ENCODE assay signal across 25 cellular contexts in the genomic region with DNA sequence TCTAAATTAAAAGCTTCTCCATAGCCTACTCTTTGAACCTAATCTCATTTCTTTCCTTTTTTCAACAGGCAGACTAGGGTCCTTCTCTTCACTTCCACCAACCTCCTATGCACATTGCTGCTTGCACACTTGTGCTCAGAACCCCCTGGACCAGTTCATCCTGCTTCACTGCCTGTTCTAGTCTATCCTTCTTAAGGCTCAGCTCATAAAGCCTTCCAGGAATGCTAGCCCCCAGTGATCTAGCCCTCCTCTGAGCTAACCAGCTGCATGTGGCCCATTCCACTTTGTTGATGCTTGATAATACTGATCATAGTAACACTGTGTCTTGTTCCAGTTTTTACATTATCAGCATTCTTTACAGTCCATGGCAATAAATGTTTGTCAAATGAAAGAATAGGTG. TPM values are rescaled to one million over a fixed set of nuclear protein-coding genes. Genes with fewer than 3 reads are reported as not detected.
DNase-seq lines count a peak whose midpoint lies in the region; ATAC-seq and TF ChIP-seq lines count a peak whose summit lies in the region.
"Had no signal": no experiment of that assay in that cellular context is flagged by ENCODE, and none has a peak within 500 bp of the region (broad histone marks: within the 10 kb centered on the region; RNA-seq: fewer than 3 reads in every experiment).

No MANE protein-coding gene starts in this region.

- no peaks in the 10 kb centered on the region for H3F3A ChIP-seq in GM23338 (replicated peaks; ENCODE audit: low read depth)
- H3F3A ChIP-seq in PC-9 (ENCODE audit: insufficient read depth, low read depth): peaks cover 32% of the 10 kb centered on the region

- H3K4me2 ChIP-seq in GM23338 (0 out of 2 replicates have a peak overlapping the region, but pooled peaks have one; percentile 8), PC-9 (peak overlapping the region; percentile 76)
- H3K4me2 ChIP-seq: BLaER1 treated with 17β-estradiol and CSF1 and Interleukin-3, amounts not matched to agents 10 nM and 100 nM; KMS-11 had no signal

- ATAC-seq in GM23338 (peak; percentile 57), HG03025 (IDR thresholded peaks at IDR 0.05; ENCODE audit: low FRiP score, unreplicated experiment) (no peak)
- ATAC-seq: PC-3, Right ventricle myocardium inferior had no signal

- H3K36me3 ChIP-seq in GM23338 (ENCODE audit: insufficient read depth): no peaks in the 10 kb centered on the region
- H3K36me3 ChIP-seq in PC-9 (ENCODE audit: low read depth): no peaks in the 10 kb centered on the region
- H3K36me3 ChIP-seq in prostate gland: no peaks in the 10 kb centered on the region
- H3K36me3 ChIP-seq: BLaER1 treated with 17β-estradiol and CSF1 and Interleukin-3, amounts not matched to agents 10 nM and 100 nM; SJSA1 had no signal

- no peak for TF ChIP-seq POLR2A in prostate gland (IDR thresholded peaks at IDR 0.05)

- H3K4me1 ChIP-seq in GM23338 (ENCODE audit: insufficient read depth) (peaks cover 36% of the 10 kb centered on the region), PC-9 (replicated peaks; ENCODE audit: insufficient read depth) (peaks cover 47% of the 10 kb centered on the region), prostate gland (replicated peaks) (peaks cover 7% of the 10 kb centered on the region)
- H3K4me1 ChIP-seq: BLaER1 treated with 17β-estradiol and CSF1 and Interleukin-3, amounts not matched to agents 10 nM and 100 nM; SJSA1 had no signal

- no peak overlapping the region for H3K4me3 Mint-ChIP-seq in GM23338
- H3K4me3 Mint-ChIP-seq in activated CD4-positive, alpha-beta T cell treated with anti-CD3 and anti-CD28 coated beads, Interleukin-2, amount 10 ng/mL, durations not matched to agents 24 days and 14 days: no peak overlapping the region
- H3K4me3 Mint-ChIP-seq: CD4-positive, alpha-beta T cell had no signal

- H3K9me2 ChIP-seq in GM23338 (ENCODE audit: insufficient read depth) (no peaks in the 10 kb centered on the region), PC-9 (ENCODE audit: insufficient read depth) (no peaks in the 10 kb centered on the region)

- POLR2A ChIA-PET in PC-9 (lab: Charles Lee; ENCODE audit: unreplicated experiment): no interaction called here

- BruUV-seq in PC-9 (replicated peaks; lab: Mats Ljungman, UMichigan): no TSS peak

- no peaks in the 10 kb centered on the region for H3K36me3 Mint-ChIP-seq in GM23338 (ENCODE audit: low read depth)
- no peaks in the 10 kb centered on the region for H3K36me3 Mint-ChIP-seq in activated CD4-positive, alpha-beta T cell treated with anti-CD3 and anti-CD28 coated beads, Interleukin-2, amount 10 ng/mL, durations not matched to agents 24 days and 14 days (ENCODE audit: low read depth)

- no peaks in the 10 kb centered on the region for H4K20me1 ChIP-seq in GM23338 (replicated peaks; ENCODE audit: insufficient read depth)
- H4K20me1 ChIP-seq in PC-9 (ENCODE audit: insufficient read depth): peaks cover 4% of the 10 kb centered on the region; the same call in 1 of the 2 replicates
- H4K20me1 ChIP-seq: BLaER1 treated with 17β-estradiol and CSF1 and Interleukin-3, amounts not matched to agents 10 nM and 100 nM had no signal

- peak overlapping the region; percentile 38 for H3K27ac Mint-ChIP-seq in GM23338
- no peak overlapping the region for H3K27ac Mint-ChIP-seq in activated CD4-positive, alpha-beta T cell treated with anti-CD3 and anti-CD28 coated beads, Interleukin-2, amount 10 ng/mL, durations not matched to agents 24 days and 14 days
- H3K27ac Mint-ChIP-seq: CD4-positive, alpha-beta T cell had no signal

- H2AFZ ChIP-seq in GM23338 (no peak overlapping the region), PC-9 (no peak overlapping the region)
- H2AFZ ChIP-seq: GM23248 had no signal

- H3K4me1 Mint-ChIP-seq in GM23338: peaks cover 54% of the 10 kb centered on the region
- no peaks in the 10 kb centered on the region for H3K4me1 Mint-ChIP-seq in activated CD4-positive, alpha-beta T cell treated with anti-CD3 and anti-CD28 coated beads, Interleukin-2, amount 10 ng/mL, durations not matched to agents 24 days and 14 days

- H3K9me3 ChIP-seq in PC-9 (ENCODE audit: insufficient read depth, low read depth) (no peaks in the 10 kb centered on the region), prostate gland (no peaks in the 10 kb centered on the region)
- H3K9me3 ChIP-seq: SJSA1 had no signal

- H3K79me2 ChIP-seq in GM23338 (replicated peaks; ENCODE audit: insufficient read depth) (no peaks in the 10 kb centered on the region), PC-9 (ENCODE audit: low read depth) (no peaks in the 10 kb centered on the region)

- no peak overlapping the region for H3K4me3 ChIP-seq in GM23338
- H3K4me3 ChIP-seq in PC-9: no peak overlapping the region
- H3K4me3 ChIP-seq in prostate gland: no peak overlapping the region
- H3K4me3 ChIP-seq: BLaER1 treated with 17β-estradiol and CSF1 and Interleukin-3, amounts not matched to agents 10 nM and 100 nM; GM23248; SJSA1 had no signal

- H3K27me3 ChIP-seq in GM23338 (ENCODE audit: insufficient read depth): no peaks in the 10 kb centered on the region
- no peaks in the 10 kb centered on the region for H3K27me3 ChIP-seq in PC-9 (ENCODE audit: insufficient read depth, low read depth)
- no peaks in the 10 kb centered on the region for H3K27me3 ChIP-seq in prostate gland (replicated peaks; ENCODE audit: insufficient read depth)
- H3K27me3 ChIP-seq: BLaER1 treated with 17β-estradiol and CSF1 and Interleukin-3, amounts not matched to agents 10 nM and 100 nM had no signal

- peak overlapping the region; percentile 0; the same call in 1 of the 2 replicates for H3K27ac ChIP-seq in GM23338 (ENCODE audit: low read depth)
- H3K27ac ChIP-seq in PC-9: no peak overlapping the region
- H3K27ac ChIP-seq in prostate gland: no peak overlapping the region
- H3K27ac ChIP-seq: BLaER1 treated with 17β-estradiol and CSF1 and Interleukin-3, amounts not matched to agents 10 nM and 100 nM; GM23248; KMS-11; SJSA1 had no signal

- no peak for DNase-seq in GM23338 (ENCODE audit: low spot score)
- peak in 1 of 2 experiments; percentile 55 for DNase-seq in PC-9
- peak; percentile 65 for DNase-seq in islet precursor cell
- DNase-seq in prostate gland (ENCODE audit: low spot score): peak; percentile 11
- no peak for DNase-seq in NCI-H524 treated with DMSO at 0.1 percent for 48 hours (lab: John Stamatoyannopoulos, UW)
- no peak for DNase-seq in HuH-7.5 (ENCODE audit: low spot score)
- DNase-seq in activated CD4-positive, alpha-beta T cell treated with anti-CD3 and anti-CD28 coated beads, Interleukin-2, amount 10 ng/mL, durations not matched to agents 24 days and 14 days: no peak
- DNase-seq: AML-193; CD4-positive, alpha-beta T cell; GM23248; HCEC 1CT; IMR-90; MM.1S; NCI-H1694 treated with DMSO at 0.1 percent for 48 hours; NCI-H2171 treated with DMSO at 0.1 percent for 48 hours; NCI-H345; NCI-H510A treated with DMSO at 0.1 percent for 48 hours; NCI-H748 treated with DMSO at 0.1 percent for 48 hours; PC-3; T-helper 1 cell had no signal

- intact Hi-C loops in PC-9 (cut with micrococcal nuclease; ENCODE audit: unreplicated experiment) (loop anchor here (5.0 kb wide), 1 partner anchor 42 kb away; the partner anchor contains the start of gene ZNF697), prostate gland (cut with DNase I) (no loop called here)
- intact Hi-C loops in activated CD4-positive, alpha-beta T cell treated with anti-CD3 and anti-CD28 coated beads, Interleukin-2, amount 10 ng/mL, durations not matched to agents 24 days and 14 days (cut with micrococcal nuclease): no loop called here

- CTCF ChIA-PET in PC-9 (lab: Charles Lee): interaction anchor here (0.6 to 1.2 kb wide), 2 partner anchors 14 to 103 kb away, joined by 3 read pairs; no protein-coding TSS in a partner anchor

- no peak for TF ChIP-seq CTCF in GM23338 (conservative IDR thresholded peaks at IDR 0.05; ENCODE audit: low read depth in 2 of 2)
- no peak for TF ChIP-seq CTCF in PC-9 (conservative IDR thresholded peaks at IDR 0.05)
- no peak for TF ChIP-seq CTCF in prostate gland (IDR thresholded peaks at IDR 0.05)

- peaks cover 7% of the 10 kb centered on the region; the same call in 2 of the 3 replicates for H3K9me3 Mint-ChIP-seq in GM23338
- H3K9me3 Mint-ChIP-seq in activated CD4-positive, alpha-beta T cell treated with anti-CD3 and anti-CD28 coated beads, Interleukin-2, amount 10 ng/mL, durations not matched to agents 24 days and 14 days: no peaks in the 10 kb centered on the region
- H3K9me3 Mint-ChIP-seq: CD4-positive, alpha-beta T cell had no signal

- no peaks in the 10 kb centered on the region for H3K27me3 Mint-ChIP-seq in GM23338 (ENCODE audit: insufficient read depth, low read depth, poor library complexity)
- H3K27me3 Mint-ChIP-seq in activated CD4-positive, alpha-beta T cell treated with anti-CD3 and anti-CD28 coated beads, Interleukin-2, amount 10 ng/mL, durations not matched to agents 24 days and 14 days: peaks cover 53% of the 10 kb centered on the region

TF ChIP-seq in GM23338, 12 proteins besides CTCF, POLR2A, EP300 and RAD21 (continues in another document):
- TF ChIP-seq JUNB (IDR thresholded peaks at IDR 0.05; ENCODE audit: unreplicated experiment): no peak

RNA-seq across cellular contexts. Expression of gene PHGDH, which starts 22.9 kb away (rescaled TPM):
- total RNA-seq in GM23338 (2014; rRNA removed; shearing (Covaris generic)): 816 and 885 TPM in 2 replicates
- polyA plus RNA-seq in GM23338 (2016; fragmentation: Nextera tagmentation; extraction: Ambion mirVana): 612 and 652 TPM in 2 replicates
- total RNA-seq in PC-9 (2021): 373 and 569 TPM in 2 replicates
- total RNA-seq in prostate gland: 100 to 1,000 TPM; 185 to 307 TPM
- total RNA-seq in activated CD4-positive, alpha-beta T cell treated with anti-CD3 and anti-CD28 coated beads, Interleukin-2, amount 10 ng/mL, durations not matched to agents 24 days and 14 days: 48.6 and 51.5 TPM in 2 replicates

RNA-seq across cellular contexts. Expression of gene ZNF697, which starts 40.7 kb away (rescaled TPM):
- total RNA-seq in GM23338 (2014; rRNA removed; shearing (Covaris generic)): 30.4 and 32.0 TPM in 2 replicates
- 5.2 and 5.4 TPM in 2 replicates for polyA plus RNA-seq in GM23338 (2016; fragmentation: Nextera tagmentation; extraction: Ambion mirVana)
- total RNA-seq in PC-9 (2021) (3.6 and 4.1 TPM in 2 replicates), prostate gland (10 to 100 TPM; 17.4 to 25.6 TPM)
- total RNA-seq in activated CD4-positive, alpha-beta T cell treated with anti-CD3 and anti-CD28 coated beads, Interleukin-2, amount 10 ng/mL, durations not matched to agents 24 days and 14 days: 4.5 and 4.8 TPM in 2 replicates

Comparison
In these comparisons a context has a peak if more than half of its experiments do, and no peak if none do; other contexts are left out.
1. DNase-seq: peak in islet precursor cell (single experiment) and prostate gland (single experiment); none in GM23338 (single experiment), NCI-H524 treated with DMSO at 0.1 percent for 48 hours (single experiment), HuH-7.5 (single experiment) and activated CD4-positive, alpha-beta T cell treated with anti-CD3 and anti-CD28 coated beads, Interleukin-2, amount 10 ng/mL, durations not matched to agents 24 days and 14 days (single experiment).